8 cellular contexts compared by ENCODE assay signal in the genomic region with DNA sequence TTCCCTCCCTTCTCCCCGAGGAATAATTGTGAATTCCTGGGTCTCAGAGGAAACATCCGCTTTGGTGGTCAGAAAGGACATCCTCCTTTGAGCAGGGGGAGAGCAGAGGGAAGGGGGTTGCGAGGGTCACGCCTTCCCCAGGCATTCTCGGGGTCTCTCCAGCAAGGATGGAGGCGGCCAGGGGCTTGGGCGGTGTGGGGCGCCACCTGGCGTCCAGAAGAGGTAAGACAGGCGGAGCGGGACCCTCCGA.
DNase-seq lines count a peak whose midpoint lies in the region; ATAC-seq and TF ChIP-seq lines count a peak whose summit lies in the region.

No MANE protein-coding gene starts in this region.

- no peaks in the 10 kb centered on the region for H3K36me3 Mint-ChIP-seq in nephron progenitor cell (ENCODE audit: low read depth)

- no peak overlapping the region for H3K27ac Mint-ChIP-seq in nephron progenitor cell

- peak; percentile 87 for DNase-seq in GM13976 (ENCODE audit: low spot score)
- DNase-seq in HuH-7 (ENCODE audit: low spot score): peak; percentile 81
- peak; percentile 21 for DNase-seq in activated CD8-positive, alpha-beta memory T cell treated with anti-CD3 and anti-CD28 coated beads, Interleukin-2, amount 50 U/mL, for 24 hours (ENCODE audit: extremely low read depth)
- peak; percentile 89 for DNase-seq in nephron progenitor cell
- peak; percentile 74 for DNase-seq in superior temporal gyrus (ENCODE audit: extremely low spot score)
- DNase-seq in NCI-H510A treated with DMSO at 0.1 percent for 48 hours (lab: John Stamatoyannopoulos, UW): no peak

- ATAC-seq in esophagus mucosa (peak; percentile 34), HG02870 (IDR thresholded peaks at IDR 0.05; ENCODE audit: unreplicated experiment) (no peak)

- TF ChIP-seq CTCF in GM13976 (IDR thresholded peaks at IDR 0.05; ENCODE audit: borderline replicate concordance, control extremely low read depth, extremely low read depth, insufficient read depth, missing control alignments) (peak; percentile 88), nephron progenitor cell (IDR thresholded peaks at IDR 0.05) (peak; percentile 99)

- H3K27me3 Mint-ChIP-seq in nephron progenitor cell (ENCODE audit: low read depth, poor library complexity): peaks cover 14% of the 10 kb centered on the region

- H3K4me1 Mint-ChIP-seq in nephron progenitor cell: peaks cover 47% of the 10 kb centered on the region

- H3K4me3 Mint-ChIP-seq in nephron progenitor cell: peak overlapping the region; percentile 85

- H3K9me3 Mint-ChIP-seq in nephron progenitor cell: no peaks in the 10 kb centered on the region

- in situ Hi-C loops in GM13976 (cut with MboI; ENCODE audit: low sequenced_read_pairs, unreplicated experiment): no loop called here
